ENCODE assay signal across 11 cellular contexts in genomic region chr19:44926245-44927077, GRCh38. TPM values are rescaled to one million over a fixed set of nuclear protein-coding genes. Genes with fewer than 3 reads are reported as not detected.
A peak's percentile ranks its signal among the peaks of the same experiment; 100 is the strongest.
DNase-seq lines count a peak whose midpoint lies in the region; ATAC-seq, FAIRE-seq and TF ChIP-seq lines count a peak whose summit lies in the region.
"Not testable (repeated sequence)": the region's sequence is repeated elsewhere in the genome, so short reads cannot be mapped to it uniquely, and the experiment has no call there.
"Had no signal": no experiment of that assay in that cellular context is flagged by ENCODE, and none has a peak within 500 bp of the region (broad histone marks: within the 10 kb centered on the region; RNA-seq: fewer than 3 reads in every experiment).

No MANE protein-coding gene starts in this region.

- peaks cover 28% of the 10 kb centered on the region for H3K27me3 Mint-ChIP-seq in astrocyte (ENCODE audit: low read depth, unreplicated experiment)
- not testable (repeated sequence) for H3K27me3 Mint-ChIP-seq in mesothelial cell of epicardium (ENCODE audit: low read depth)
- peaks cover 33% of the 10 kb centered on the region for H3K27me3 Mint-ChIP-seq in stimulated activated naive CD8-positive, alpha-beta T cell treated with anti-CD3 and anti-CD28 coated beads, Interleukin-15, amount 100 ng/mL, for 72 hours

- in situ Hi-C loops in GM13977 (cut with MboI; ENCODE audit: low pct_unique_long_range_greater_than_20kb, low sequenced_read_pairs, unreplicated experiment): not testable (repeated sequence)

- not testable (repeated sequence) for H4K20me1 ChIP-seq in astrocyte (ENCODE audit: insufficient read depth, low read length)

- H3K4me3 Mint-ChIP-seq in astrocyte (ENCODE audit: unreplicated experiment): not testable (repeated sequence)
- peak overlapping the region; percentile 64 for H3K4me3 Mint-ChIP-seq in mesothelial cell of epicardium
- peak overlapping the region; percentile 50 to 83 for H3K4me3 Mint-ChIP-seq in stimulated activated naive CD8-positive, alpha-beta T cell treated with anti-CD3 and anti-CD28 coated beads, Interleukin-15, amount 100 ng/mL, for 72 hours

- not testable (repeated sequence) for H3K27me3 ChIP-seq in RWPE2 (ENCODE audit: insufficient read depth, poor library complexity, severe bottlenecking); astrocyte (ENCODE audit: insufficient read depth, low read length); foreskin keratinocyte

- H3K36me3 Mint-ChIP-seq in astrocyte (ENCODE audit: low read depth, unreplicated experiment); mesothelial cell of epicardium: not testable (repeated sequence)

- not testable (repeated sequence) for H3K36me3 ChIP-seq in RWPE2 (ENCODE audit: low read depth); astrocyte (ENCODE audit: insufficient read depth, low read length)

- H3K27ac Mint-ChIP-seq in astrocyte (ENCODE audit: unreplicated experiment): peak overlapping the region; percentile 47
- peak overlapping the region; percentile 64 for H3K27ac Mint-ChIP-seq in mesothelial cell of epicardium
- peak overlapping the region in 1 of 2 donors; percentile 14 for H3K27ac Mint-ChIP-seq in stimulated activated naive CD8-positive, alpha-beta T cell treated with anti-CD3 and anti-CD28 coated beads, Interleukin-15, amount 100 ng/mL, for 72 hours

- H3K9me3 ChIP-seq in RWPE2 (ENCODE audit: severe bottlenecking); astrocyte (ENCODE audit: insufficient read depth, low read depth, low read length): not testable (repeated sequence)

- not testable (repeated sequence) for H3K27ac ChIP-seq in RWPE2 (ENCODE audit: poor library complexity, severe bottlenecking); astrocyte (ENCODE audit: low read depth, low read length); foreskin keratinocyte

- H3K4me2 ChIP-seq in astrocyte (ENCODE audit: low read length): peak overlapping the region; percentile 78

- H3K79me2 ChIP-seq in astrocyte (ENCODE audit: insufficient read depth, low read length): not testable (repeated sequence)

- not testable (repeated sequence) for H3K9ac ChIP-seq in astrocyte (ENCODE audit: low read length)

- peak; percentile 28; the same call in 2 of the 3 replicates for ATAC-seq in RWPE2 (ENCODE audit: low read depth)
- peak; percentile 45 for ATAC-seq in foreskin keratinocyte
- peak; percentile 41 for ATAC-seq in stimulated activated naive CD8-positive, alpha-beta T cell treated with anti-CD3 and anti-CD28 coated beads, Interleukin-15, amount 100 ng/mL, for 72 hours

- DNase-seq in GM13977 (ENCODE audit: low spot score): peak; percentile 15
- not testable (repeated sequence) for DNase-seq in RWPE2 (ENCODE audit: low spot score); astrocyte (ENCODE audit: low read depth); foreskin keratinocyte; mesothelial cell of epicardium (ENCODE audit: low spot score in 2 of 2, unreplicated experiment in 2 of 2); stimulated activated naive CD8-positive, alpha-beta T cell treated with anti-CD3 and anti-CD28 coated beads, Interleukin-15, amount 100 ng/mL, for 72 hours

- peak overlapping the region; percentile 34 for H2AFZ ChIP-seq in astrocyte (ENCODE audit: low read depth, low read length)

- not testable (repeated sequence) for H3K4me1 Mint-ChIP-seq in astrocyte (ENCODE audit: low read depth, unreplicated experiment); mesothelial cell of epicardium
- H3K4me1 Mint-ChIP-seq in stimulated activated naive CD8-positive, alpha-beta T cell treated with anti-CD3 and anti-CD28 coated beads, Interleukin-15, amount 100 ng/mL, for 72 hours: peaks cover 20% of the 10 kb centered on the region

- not testable (repeated sequence) for TF ChIP-seq CTCF in GM13977 (IDR thresholded peaks at IDR 0.05; ENCODE audit: extremely low read depth, insufficient read depth, missing control alignments); RWPE2 (IDR thresholded peaks at IDR 0.05; ENCODE audit: poor library complexity, severe bottlenecking); astrocyte (IDR thresholded peaks at IDR 0.05; ENCODE audit: insufficient read depth, low read depth, low read length); foreskin keratinocyte (conservative IDR thresholded peaks at IDR 0.05); mesothelial cell of epicardium (IDR thresholded peaks at IDR 0.05; ENCODE audit: unreplicated experiment)

- FAIRE-seq in astrocyte (lab: Jason Lieb, UNC): not testable (repeated sequence)

- H3K4me1 ChIP-seq in RWPE2 (ENCODE audit: insufficient read depth, poor library complexity, severe bottlenecking); astrocyte (ENCODE audit: insufficient read depth, low read length); foreskin keratinocyte: not testable (repeated sequence)

- H3K9me3 Mint-ChIP-seq in astrocyte (ENCODE audit: unreplicated experiment); mesothelial cell of epicardium; stimulated activated naive CD8-positive, alpha-beta T cell treated with anti-CD3 and anti-CD28 coated beads, Interleukin-15, amount 100 ng/mL, for 72 hours: not testable (repeated sequence)

- H3K4me3 ChIP-seq in RWPE2 (ENCODE audit: severe bottlenecking); astrocyte (ENCODE audit: insufficient read depth, low read depth, low read length): not testable (repeated sequence)

RNA-seq across cellular contexts. Expression of gene APOC1, which starts 12.1 kb away (rescaled TPM):
- total RNA-seq in astrocyte (2.2 and 2.4 TPM in 2 replicates), foreskin keratinocyte (6.6 and 7.2 TPM in 2 replicates), mesothelial cell of epicardium (18.6 to 20.0 TPM (median 18.6 TPM) in 3 replicates)
- polyA plus RNA-seq in foreskin keratinocyte: 11.9 and 15.4 TPM in 2 replicates

RNA-seq across cellular contexts. Expression of gene APOC4, which starts 15.6 kb away (rescaled TPM):
- total RNA-seq in astrocyte (not detected in 2 replicates), foreskin keratinocyte (not detected in 2 replicates), mesothelial cell of epicardium (not detected in 3 replicates)
- not detected in 2 replicates for polyA plus RNA-seq in foreskin keratinocyte
- total RNA-seq: glomerular endothelial cell, lung microvascular endothelial cell, M059J, prostate gland had no signal
- polyA plus RNA-seq: BJ had no signal

RNA-seq across cellular contexts. Expression of gene APOC2, which starts 19.4 kb away (rescaled TPM):
- total RNA-seq in astrocyte (not detected in 2 replicates), foreskin keratinocyte (not detected in 2 replicates), mesothelial cell of epicardium (not detected in 3 replicates)
- not detected in 2 replicates for polyA plus RNA-seq in foreskin keratinocyte
- total RNA-seq: glomerular endothelial cell, lung microvascular endothelial cell, M059J, prostate gland had no signal
- polyA plus RNA-seq: BJ had no signal

RNA-seq across cellular contexts. Expression of gene APOE, which starts 20.9 kb away (rescaled TPM):
- total RNA-seq in astrocyte: 655 and 663 TPM in 2 replicates
- total RNA-seq in foreskin keratinocyte: 31.9 and 48.5 TPM in 2 replicates
- 44.5 and 71.6 TPM in 2 replicates for polyA plus RNA-seq in foreskin keratinocyte
- total RNA-seq in mesothelial cell of epicardium: 285 to 290 TPM (median 289 TPM) in 3 replicates

RNA-seq across cellular contexts. Expression of gene CLPTM1, which starts 28.7 kb away (rescaled TPM):
- 115 and 128 TPM in 2 replicates for total RNA-seq in astrocyte
- 55.5 and 62.1 TPM in 2 replicates for total RNA-seq in foreskin keratinocyte
- 78.8 and 82.7 TPM in 2 replicates for polyA plus RNA-seq in foreskin keratinocyte
- 85.6 to 89.6 TPM (median 85.6 TPM) in 3 replicates for total RNA-seq in mesothelial cell of epicardium
